13 cellular contexts compared by ENCODE assay signal in the genomic region with DNA sequence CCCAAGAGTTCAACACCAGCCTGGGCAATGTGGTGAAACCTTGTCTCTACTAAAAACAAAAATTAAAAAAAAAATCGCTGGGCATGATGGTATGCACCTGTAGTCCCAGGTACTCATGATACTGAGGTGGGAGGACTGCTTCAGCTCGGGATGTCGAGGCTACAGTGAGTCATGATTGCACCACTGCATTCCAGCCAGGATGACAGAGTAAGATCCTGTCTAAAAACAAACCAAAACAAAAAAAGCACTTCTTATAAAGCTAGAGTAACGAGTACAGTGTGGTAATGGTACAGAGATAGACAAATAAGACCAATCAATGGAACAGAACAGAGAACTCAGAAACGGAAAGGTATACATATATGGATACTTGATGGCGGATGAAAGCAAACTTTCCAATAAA. TPM values are rescaled to one million over a fixed set of nuclear protein-coding genes. Genes with fewer than 3 reads are reported as not detected.
A peak's percentile ranks its signal among the peaks of the same experiment; 100 is the strongest.
DNase-seq lines count a peak whose midpoint lies in the region; ATAC-seq, FAIRE-seq and TF ChIP-seq lines count a peak whose summit lies in the region.
"Had no signal": no experiment of that assay in that cellular context is flagged by ENCODE, and none has a peak within 500 bp of the region (broad histone marks: within the 10 kb centered on the region; RNA-seq: fewer than 3 reads in every experiment).

No MANE protein-coding gene starts in this region.

- no peak for TF ChIP-seq POLR2A in A549 (IDR thresholded peaks at IDR 0.05; ENCODE audit: low read length)

- no peak for TF ChIP-seq RAD21 in A549 (conservative IDR thresholded peaks at IDR 0.05 in 1 of 2, IDR thresholded peaks at IDR 0.05 in 1 of 2)

- intact Hi-C loops in CD4-positive, alpha-beta T cell (cut with DNase I, micrococcal nuclease), result no loop called here
- intact Hi-C loops in pancreas (cut with DNase I), result no loop called here

- ATAC-seq in A549, result peak in 1 of 2 experiments; percentile 22; a peak in 2 of 6 replicates
- no peak for ATAC-seq in CD4-positive, alpha-beta T cell (ENCODE audit: poor library complexity)
- ATAC-seq in HG02870 (IDR thresholded peaks at IDR 0.05; ENCODE audit: unreplicated experiment), result no peak
- ATAC-seq in pancreas, result no peak

- TF ChIP-seq EP300 in A549 (IDR thresholded peaks at IDR 0.05), result no peak

- H3K36me3 ChIP-seq in pancreas, result no peaks in the 10 kb centered on the region
- H3K36me3 ChIP-seq: BLaER1, tibial artery had no signal

- no peaks in the 10 kb centered on the region for H3K9me3 Mint-ChIP-seq in CD4-positive, alpha-beta T cell
- no peaks in the 10 kb centered on the region for H3K9me3 Mint-ChIP-seq in progenitor cell of endocrine pancreas (ENCODE audit: low read depth)

- FAIRE-seq in A549 (lab: Jason Lieb, UNC) (no peak), pancreas (lab: Jason Lieb, UNC) (no peak)

- no peak overlapping the region for H3K27ac Mint-ChIP-seq in CD4-positive, alpha-beta T cell
- H3K27ac Mint-ChIP-seq in progenitor cell of endocrine pancreas, result no peak overlapping the region

- peaks cover 19% of the 10 kb centered on the region for H3K36me3 Mint-ChIP-seq in CD4-positive, alpha-beta T cell (ENCODE audit: low read depth)
- H3K36me3 Mint-ChIP-seq in progenitor cell of endocrine pancreas (ENCODE audit: insufficient read depth), result no peaks in the 10 kb centered on the region

- H3K4me1 ChIP-seq in A549, result peaks cover 15% of the 10 kb centered on the region
- peaks cover under 1 to 8% (median 6%) of the 10 kb centered on the region in 3 donors for H3K4me1 ChIP-seq in pancreas

- no peaks in the 10 kb centered on the region for H3K27me3 Mint-ChIP-seq in CD4-positive, alpha-beta T cell
- H3K27me3 Mint-ChIP-seq in progenitor cell of endocrine pancreas, result no peaks in the 10 kb centered on the region

- 26% methylated on average over 6 of the region's 6 CpGs for WGBS in A549 (ENCODE audit: missing lambda C conversion rate)
- 70 to 72% methylated on average over 6 of the region's 6 CpGs for WGBS in pancreas, 2 donors

- H3K4me3 ChIP-seq in A549 (no peak overlapping the region), astrocyte of the spinal cord (ENCODE audit: low read depth, low read length) (no peak overlapping the region), pancreas (no peak overlapping the region)
- H3K4me3 ChIP-seq: BLaER1, tibial artery had no signal

- no peaks in the 10 kb centered on the region for H3K9me3 ChIP-seq in A549
- no peaks in the 10 kb centered on the region for H3K9me3 ChIP-seq in CD4-positive, alpha-beta T cell (ENCODE audit: control insufficient read depth, low read length)
- H3K9me3 ChIP-seq in pancreas, result no peaks in the 10 kb centered on the region
- H3K9me3 ChIP-seq: BLaER1, tibial artery had no signal

- peaks cover 77% of the 10 kb centered on the region for H3K4me1 Mint-ChIP-seq in CD4-positive, alpha-beta T cell (ENCODE audit: low read depth)
- peaks cover 16% of the 10 kb centered on the region for H3K4me1 Mint-ChIP-seq in progenitor cell of endocrine pancreas (ENCODE audit: low read depth)

- CTCF ChIA-PET in A549 (lab: Yijun Ruan, JAX), result interaction anchor here (1.3 to 2.5 kb wide), 2 partner anchors 30 to 33 kb away, joined by 3 to 13 read pairs; no protein-coding TSS in a partner anchor
- CTCF ChIA-PET in CD4-positive, alpha-beta T cell (lab: Charles Lee), result interaction anchor here (1.1 to 2.7 kb wide), 4 partner anchors 9 to 85 kb away, joined by 3 to 11 read pairs (median 3); no protein-coding TSS in a partner anchor

- H3K4me3 Mint-ChIP-seq in CD4-positive, alpha-beta T cell, result no peak overlapping the region
- no peak overlapping the region for H3K4me3 Mint-ChIP-seq in progenitor cell of endocrine pancreas (ENCODE audit: low read depth)

- TF ChIP-seq CTCF in A549 (IDR thresholded peaks at IDR 0.05) (no peak), astrocyte of the spinal cord (IDR thresholded peaks at IDR 0.05; ENCODE audit: low read depth, low read length) (no peak), pancreas (IDR thresholded peaks at IDR 0.05) (no peak), progenitor cell of endocrine pancreas (IDR thresholded peaks at IDR 0.05; ENCODE audit: unreplicated experiment) (no peak)
- TF ChIP-seq CTCF in CD4-positive, alpha-beta T cell (IDR thresholded peaks at IDR 0.05), result no peak

- H3K27ac ChIP-seq in A549 (0 out of 6 replicates have a peak overlapping the region, but pooled peaks of 1 of the 2 experiments have one; percentile 4), pancreas (no peak overlapping the region)
- H3K27ac ChIP-seq in CD4-positive, alpha-beta T cell (ENCODE audit: low read depth, low read length), result no peak overlapping the region
- H3K27ac ChIP-seq: BLaER1 had no signal

- POLR2A ChIA-PET in A549 (lab: Yijun Ruan, JAX), result no interaction called here
- POLR2A ChIA-PET in CD4-positive, alpha-beta T cell (lab: Charles Lee), result interaction anchor here (1.1 to 1.8 kb wide), 3 partner anchors 10 to 29 kb away, joined by 4 to 6 read pairs (median 4); no protein-coding TSS in a partner anchor

- peak overlapping the region; percentile 36 for H3K4me2 ChIP-seq in A549
- H3K4me2 ChIP-seq: BLaER1 had no signal

- in situ Hi-C loops in astrocyte of the spinal cord (cut with HindIII; ENCODE audit: low sequenced_read_pairs), result no loop called here

- DNase-seq in A549 (ENCODE audit: low read depth in 1 of 2, low spot score in 1 of 2) (no peak), HPDE6-E6E7 (ENCODE audit: extremely low spot score) (peak; percentile 32), astrocyte of the spinal cord (ENCODE audit: low read depth, low spot score) (peak; percentile 66), iris pigment epithelial cell (ENCODE audit: low read depth) (peak; percentile 90), pancreas (no peak), progenitor cell of endocrine pancreas (ENCODE audit: low spot score, unreplicated experiment) (no peak)
- no peak for DNase-seq in CD4-positive, alpha-beta T cell
- DNase-seq: effector memory CD4-positive, alpha-beta T cell; left cardiac atrium; NCI-H1417 treated with DMSO at 0.1 percent for 48 hours; tibial artery had no signal

- H3K27me3 ChIP-seq in CD4-positive, alpha-beta T cell (ENCODE audit: control insufficient read depth, insufficient read depth, low read length), result no peaks in the 10 kb centered on the region
- no peaks in the 10 kb centered on the region for H3K27me3 ChIP-seq in pancreas
- H3K27me3 ChIP-seq: BLaER1, tibial artery had no signal

TF ChIP-seq in A549, 52 proteins besides CTCF, POLR2A, EP300 and RAD21 (continues in another document):
- TF ChIP-seq CEBPB (IDR thresholded peaks at IDR 0.05), result peak; percentile 63 to 84; a peak in 3 of 4 replicates
- TF ChIP-seq FOSB (CRISPR knock-in tag; IDR thresholded peaks at IDR 0.05), result no peak
- TF ChIP-seq, protein P1, sequence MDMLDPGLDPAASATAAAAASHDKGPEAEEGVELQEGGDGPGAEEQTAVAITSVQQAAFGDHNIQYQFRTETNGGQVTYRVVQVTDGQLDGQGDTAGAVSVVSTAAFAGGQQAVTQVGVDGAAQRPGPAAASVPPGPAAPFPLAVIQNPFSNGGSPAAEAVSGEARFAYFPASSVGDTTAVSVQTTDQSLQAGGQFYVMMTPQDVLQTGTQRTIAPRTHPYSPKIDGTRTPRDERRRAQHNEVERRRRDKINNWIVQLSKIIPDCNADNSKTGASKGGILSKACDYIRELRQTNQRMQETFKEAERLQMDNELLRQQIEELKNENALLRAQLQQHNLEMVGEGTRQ (IDR thresholded peaks at IDR 0.05), result no peak
- no peak for TF ChIP-seq RCOR1 (IDR thresholded peaks at IDR 0.05; ENCODE audit: low read depth, low read length)
- no peak for TF ChIP-seq SREBF2 (IDR thresholded peaks at IDR 0.05)
- TF ChIP-seq MAFK (IDR thresholded peaks at IDR 0.05; ENCODE audit: partially characterized antibody), result no peak
- TF ChIP-seq CBX2 (IDR thresholded peaks at IDR 0.05; ENCODE audit: borderline replicate concordance, low read depth), result no peak
- TF ChIP-seq, protein P2, sequence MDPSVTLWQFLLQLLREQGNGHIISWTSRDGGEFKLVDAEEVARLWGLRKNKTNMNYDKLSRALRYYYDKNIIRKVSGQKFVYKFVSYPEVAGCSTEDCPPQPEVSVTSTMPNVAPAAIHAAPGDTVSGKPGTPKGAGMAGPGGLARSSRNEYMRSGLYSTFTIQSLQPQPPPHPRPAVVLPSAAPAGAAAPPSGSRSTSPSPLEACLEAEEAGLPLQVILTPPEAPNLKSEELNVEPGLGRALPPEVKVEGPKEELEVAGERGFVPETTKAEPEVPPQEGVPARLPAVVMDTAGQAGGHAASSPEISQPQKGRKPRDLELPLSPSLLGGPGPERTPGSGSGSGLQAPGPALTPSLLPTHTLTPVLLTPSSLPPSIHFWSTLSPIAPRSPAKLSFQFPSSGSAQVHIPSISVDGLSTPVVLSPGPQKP (IDR thresholded peaks at IDR 0.05; ENCODE audit: low read depth, low read length), result no peak
- TF ChIP-seq RFX5 (IDR thresholded peaks at IDR 0.05), result no peak
- peak; percentile 72 for TF ChIP-seq FOSL2 (IDR thresholded peaks at IDR 0.05)
- TF ChIP-seq FOSL2 (CRISPR knock-in tag; IDR thresholded peaks at IDR 0.05), result peak; percentile 71
- no peak for TF ChIP-seq ESRRA (IDR thresholded peaks at IDR 0.05; ENCODE audit: borderline replicate concordance, low read length)
- no peak for TF ChIP-seq HDAC2 (IDR thresholded peaks at IDR 0.05)

RNA-seq across cellular contexts. Expression of a gene that starts 4.4 kb away (rescaled TPM):
- polyA plus RNA-seq in A549 (2011; rRNA removed) (32.0 and 33.3 TPM in 2 replicates), A549 (2017; fragmentation: RNase III; extraction: RNeasy Plus Mini Kit Qiagen cat#74134 plus additional on column Dnase treatment) (59.9 to 72.6 TPM (median 60.6 TPM) in 3 replicates), pancreas (10 to 100 TPM; 30.0 to 37.9 TPM)
- polyA plus RNA-seq in A549 (2012; cell fraction: cytosol; rRNA removed), result 28.8 and 36.5 TPM in 2 replicates
- 18.9 and 25.4 TPM in 2 replicates for polyA plus RNA-seq in A549 (2012; cell fraction: nucleus; rRNA removed)
- polyA minus RNA-seq in A549 (2011; rRNA and poly(A)+ RNA removed), result 40.0 and 43.9 TPM in 2 replicates
- 10 to 100 TPM; 31.9 to 33.9 TPM for total RNA-seq in CD4-positive, alpha-beta T cell
- total RNA-seq in pancreas (10 to 100 TPM; 27.6 to 37.7 (median 31.7) TPM), progenitor cell of endocrine pancreas (26.2 and 27.1 TPM in 2 replicates)

RNA-seq across cellular contexts. Expression of a gene that starts 49.6 kb away (rescaled TPM):
- polyA plus RNA-seq in A549 (2011; rRNA removed) (14.4 and 19.9 TPM in 2 replicates), A549 (2017; fragmentation: RNase III; extraction: RNeasy Plus Mini Kit Qiagen cat#74134 plus additional on column Dnase treatment) (16.9 to 21.5 TPM (median 19.3 TPM) in 3 replicates), pancreas (10 to 100 TPM; 38.1 to 49.7 TPM)
- 17.9 and 24.6 TPM in 2 replicates for polyA plus RNA-seq in A549 (2012; cell fraction: cytosol; rRNA removed)
- 37.5 and 40.4 TPM in 2 replicates for polyA plus RNA-seq in A549 (2012; cell fraction: nucleus; rRNA removed)
- 36.4 and 37.1 TPM in 2 replicates for polyA minus RNA-seq in A549 (2011; rRNA and poly(A)+ RNA removed)
- total RNA-seq in CD4-positive, alpha-beta T cell, result 100 to 1,000 TPM; 145 to 147 TPM
- total RNA-seq in pancreas (10 to 100 TPM; 16.0 to 58.7 (median 19.7) TPM), progenitor cell of endocrine pancreas (23.4 and 23.6 TPM in 2 replicates)

Comparison
In these comparisons a context has a peak if more than half of its experiments do, and no peak if none do; other contexts are left out.
1. DNase-seq: peak in HPDE6-E6E7 (single experiment), astrocyte of the spinal cord (single experiment) and iris pigment epithelial cell (single experiment); none in A549 (0 of 2), CD4-positive, alpha-beta T cell (0 of 10), pancreas (0 of 6) and progenitor cell of endocrine pancreas (single experiment).